In genomic region chr17:80284631-80285030, GRCh38 we compare ENCODE assay signal across 12 cellular contexts. TPM values are rescaled to one million over a fixed set of nuclear protein-coding genes. Genes with fewer than 3 reads are reported as not detected.
DNase-seq lines count a peak whose midpoint lies in the region; ATAC-seq and TF ChIP-seq lines count a peak whose summit lies in the region.
"Had no signal": no experiment of that assay in that cellular context is flagged by ENCODE, and none has a peak within 500 bp of the region (broad histone marks: within the 10 kb centered on the region; RNA-seq: fewer than 3 reads in every experiment).

No MANE protein-coding gene starts in this region.

- H3K4me1 Mint-ChIP-seq in activated naive CD4-positive, alpha-beta T cell treated with anti-CD3 and anti-CD28 coated beads, Interleukin-2, amount 50 U/mL, for 24 hours, result peaks cover 13% of the 10 kb centered on the region
- peaks cover 27% of the 10 kb centered on the region for H3K4me1 Mint-ChIP-seq in central memory CD8-positive, alpha-beta T cell
- H3K4me1 Mint-ChIP-seq in stimulated activated effector memory CD8-positive, alpha-beta T cell treated with anti-CD3 and anti-CD28 coated beads, Interleukin-12 subunit alpha, Interleukin-12 subunit beta, amount 100 ng/mL, for 72 hours, result peaks cover 46% of the 10 kb centered on the region

- no peak overlapping the region for H3K4me3 Mint-ChIP-seq in activated naive CD4-positive, alpha-beta T cell treated with anti-CD3 and anti-CD28 coated beads, Interleukin-2, amount 50 U/mL, for 24 hours
- H3K4me3 Mint-ChIP-seq in central memory CD8-positive, alpha-beta T cell, result peak overlapping the region; percentile 12
- no peak overlapping the region for H3K4me3 Mint-ChIP-seq in stimulated activated effector memory CD8-positive, alpha-beta T cell treated with anti-CD3 and anti-CD28 coated beads, Interleukin-12 subunit alpha, Interleukin-12 subunit beta, amount 100 ng/mL, for 72 hours
- H3K4me3 Mint-ChIP-seq: B cell had no signal

- H3K9me3 ChIP-seq in tibial nerve, result no peaks in the 10 kb centered on the region
- H3K9me3 ChIP-seq: sigmoid colon had no signal

- H3K9me3 Mint-ChIP-seq in activated naive CD4-positive, alpha-beta T cell treated with anti-CD3 and anti-CD28 coated beads, Interleukin-2, amount 50 U/mL, for 24 hours, result no peaks in the 10 kb centered on the region
- H3K9me3 Mint-ChIP-seq in central memory CD8-positive, alpha-beta T cell, result no peaks in the 10 kb centered on the region
- no peaks in the 10 kb centered on the region for H3K9me3 Mint-ChIP-seq in stimulated activated effector memory CD8-positive, alpha-beta T cell treated with anti-CD3 and anti-CD28 coated beads, Interleukin-12 subunit alpha, Interleukin-12 subunit beta, amount 100 ng/mL, for 72 hours

- H3K4me1 ChIP-seq in tibial nerve, result peaks cover 0 to 14% (median 7%) of the 10 kb centered on the region in 4 donors

- H3K27me3 Mint-ChIP-seq in activated naive CD4-positive, alpha-beta T cell treated with anti-CD3 and anti-CD28 coated beads, Interleukin-2, amount 50 U/mL, for 24 hours, result no peaks in the 10 kb centered on the region
- H3K27me3 Mint-ChIP-seq in central memory CD8-positive, alpha-beta T cell, result no peaks in the 10 kb centered on the region
- H3K27me3 Mint-ChIP-seq: B cell had no signal

- DNase-seq in activated naive CD4-positive, alpha-beta T cell treated with anti-CD3 and anti-CD28 coated beads, Interleukin-2, amount 50 U/mL, for 16 hours, result no peak
- peak; percentile 49 for DNase-seq in NCI-H69 (lab: John Stamatoyannopoulos, UW)
- DNase-seq in central memory CD8-positive, alpha-beta T cell (ENCODE audit: low spot score in 2 of 2), result peak in 1 of 2 donors; percentile 17
- DNase-seq in stimulated activated effector memory CD8-positive, alpha-beta T cell treated with anti-CD3 and anti-CD28 coated beads, Interleukin-12 subunit alpha, Interleukin-12 subunit beta, amount 100 ng/mL, for 72 hours (ENCODE audit: low spot score in 2 of 2), result no peak
- DNase-seq in tibial nerve (ENCODE audit: low spot score in 2 of 2), result no peak
- no peak for DNase-seq in NCI-H446 (lab: John Stamatoyannopoulos, UW)
- no peak for DNase-seq in caudate nucleus (lab: John Stamatoyannopoulos, UW)
- DNase-seq: NCI-H2029, sigmoid colon had no signal

- H3K4me3 ChIP-seq in tibial nerve, result no peak overlapping the region
- H3K4me3 ChIP-seq: sigmoid colon had no signal

- peaks cover 8% of the 10 kb centered on the region for H3K36me3 Mint-ChIP-seq in activated naive CD4-positive, alpha-beta T cell treated with anti-CD3 and anti-CD28 coated beads, Interleukin-2, amount 50 U/mL, for 24 hours
- H3K36me3 Mint-ChIP-seq in central memory CD8-positive, alpha-beta T cell (ENCODE audit: insufficient read depth), result peaks cover 45% of the 10 kb centered on the region
- H3K36me3 Mint-ChIP-seq in stimulated activated effector memory CD8-positive, alpha-beta T cell treated with anti-CD3 and anti-CD28 coated beads, Interleukin-12 subunit alpha, Interleukin-12 subunit beta, amount 100 ng/mL, for 72 hours, result no peaks in the 10 kb centered on the region

- no peak for TF ChIP-seq EP300 in tibial nerve (IDR thresholded peaks at IDR 0.05)

- no peak for TF ChIP-seq CTCF in tibial nerve (IDR thresholded peaks at IDR 0.05)

- 83 to 89% methylated on average over 11 of the region's 11 CpGs for WGBS in tibial nerve, 2 donors

- TF ChIP-seq POLR2A in tibial nerve (IDR thresholded peaks at IDR 0.05), result no peak

- ATAC-seq in central memory CD8-positive, alpha-beta T cell (replicated peaks; ENCODE audit: extremely low read depth, poor library complexity, severe bottlenecking), result peak; percentile 86
- peak; percentile 46 for ATAC-seq in stimulated activated effector memory CD8-positive, alpha-beta T cell treated with anti-CD3 and anti-CD28 coated beads, Interleukin-12 subunit alpha, Interleukin-12 subunit beta, amount 100 ng/mL, for 72 hours

- peaks cover 0 to 55% (median 19%) of the 10 kb centered on the region in 3 donors for H3K36me3 ChIP-seq in tibial nerve

- peak overlapping the region; percentile 30 for H3K27ac Mint-ChIP-seq in activated naive CD4-positive, alpha-beta T cell treated with anti-CD3 and anti-CD28 coated beads, Interleukin-2, amount 50 U/mL, for 24 hours
- H3K27ac Mint-ChIP-seq in central memory CD8-positive, alpha-beta T cell (ENCODE audit: low read depth), result peak overlapping the region; percentile 71
- peak overlapping the region; percentile 88 for H3K27ac Mint-ChIP-seq in stimulated activated effector memory CD8-positive, alpha-beta T cell treated with anti-CD3 and anti-CD28 coated beads, Interleukin-12 subunit alpha, Interleukin-12 subunit beta, amount 100 ng/mL, for 72 hours
- H3K27ac Mint-ChIP-seq: B cell had no signal

- no peaks in the 10 kb centered on the region for H3K27me3 ChIP-seq in tibial nerve
- H3K27me3 ChIP-seq: sigmoid colon had no signal

- no peak overlapping the region for H3K27ac ChIP-seq in tibial nerve
- H3K27ac ChIP-seq in caudate nucleus (ENCODE audit: low read depth, low read length), result no peak overlapping the region
- H3K27ac ChIP-seq: sigmoid colon, VCaP had no signal

RNA-seq across cellular contexts. Expression of gene RNF213, which starts 24.0 kb away (rescaled TPM):
- total RNA-seq in tibial nerve, result 100 to 1,000 TPM; 107 to 148 (median 119) TPM

Comparison
In these comparisons a context has a peak if more than half of its experiments do, and no peak if none do; other contexts are left out.
1. H3K27ac Mint-ChIP-seq: peak in every context shown above with its lines; median percentile 88 in stimulated activated effector memory CD8-positive, alpha-beta T cell treated with anti-CD3 and anti-CD28 coated beads, Interleukin-12 subunit alpha, Interleukin-12 subunit beta, amount 100 ng/mL, for 72 hours; 71 in central memory CD8-positive, alpha-beta T cell; 30 in activated naive CD4-positive, alpha-beta T cell treated with anti-CD3 and anti-CD28 coated beads, Interleukin-2, amount 50 U/mL, for 24 hours.